Comparison of ENCODE assay signal across 16 cellular contexts in the genomic region with DNA sequence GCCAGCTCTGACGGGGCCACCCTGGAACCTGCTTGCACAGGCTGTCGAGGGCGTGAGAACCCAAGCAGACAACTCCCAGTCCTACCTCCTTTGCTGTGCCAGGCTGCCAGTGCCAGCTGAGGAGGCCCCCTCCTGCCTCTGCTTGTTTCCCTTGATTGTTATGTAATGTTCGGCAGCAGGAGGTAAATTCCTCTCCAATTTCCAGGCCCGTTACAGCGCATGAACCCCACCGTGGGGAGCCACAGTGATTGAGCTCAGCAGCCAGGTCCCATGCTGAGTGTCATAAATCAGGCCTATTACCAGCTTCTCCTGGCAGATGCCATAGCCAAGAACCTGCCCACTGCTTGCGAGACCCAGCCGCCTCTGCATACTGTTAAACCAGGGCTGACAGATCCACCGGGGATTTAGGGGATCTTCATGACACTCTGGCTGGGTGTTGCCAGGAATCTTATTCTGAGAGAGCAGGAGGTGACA.
DNase-seq lines count a peak whose midpoint lies in the region; ATAC-seq and TF ChIP-seq lines count a peak whose summit lies in the region.
"Had no signal": no experiment of that assay in that cellular context is flagged by ENCODE, and none has a peak within 500 bp of the region (broad histone marks: within the 10 kb centered on the region; RNA-seq: fewer than 3 reads in every experiment).

No MANE protein-coding gene starts in this region.

- peak overlapping the region; percentile 27 for H3K4me3 ChIP-seq in iPS-15b (ENCODE audit: low read depth, low read length)
- H3K4me3 ChIP-seq: colonic mucosa, left ventricle myocardium inferior had no signal

- POLR2A ChIA-PET in HEK293T (lab: Yijun Ruan, JAX) = no interaction called here

- H3K4me1 Mint-ChIP-seq in effector memory CD8-positive, alpha-beta T cell (ENCODE audit: low read depth in 2 of 2) = no peaks in the 10 kb centered on the region
- H3K4me1 Mint-ChIP-seq: CD4-positive, CD25-positive, alpha-beta regulatory T cell; T-cell had no signal

- peaks cover 22 to 23% of the 10 kb centered on the region in 2 donors for H3K27me3 Mint-ChIP-seq in effector memory CD8-positive, alpha-beta T cell

- peaks cover 4% of the 10 kb centered on the region for H3K9me3 ChIP-seq in iPS-15b (ENCODE audit: control insufficient read depth, insufficient read depth, low read length)
- H3K9me3 ChIP-seq: colonic mucosa, left ventricle myocardium inferior had no signal

- peak; percentile 11 for DNase-seq in A172 (ENCODE audit: low spot score)
- no peak for DNase-seq in HEK293T (ENCODE audit: extremely low spot score)
- peak; percentile 93 for DNase-seq in NCI-H345 treated with DMSO at 0.1 percent for 48 hours (lab: John Stamatoyannopoulos, UW; ENCODE audit: unreplicated experiment)
- no peak for DNase-seq in stimulated activated naive CD8-positive, alpha-beta T cell treated with anti-CD3 and anti-CD28 coated beads, Interleukin-15, Interleukin-2, amounts not matched to agents 100 U/mL and 50 U/mL, for 24 hours
- DNase-seq in effector memory CD8-positive, alpha-beta T cell = no peak
- DNase-seq in GM03348 (ENCODE audit: low spot score) = no peak
- DNase-seq in activated naive CD4-positive, alpha-beta T cell (lab: John Stamatoyannopoulos, UW) = no peak
- DNase-seq: activated CD4-positive, alpha-beta T cell treated with anti-CD3 and anti-CD28 coated beads, Interleukin-2, amount 50 U/mL, for 4 hours; activated naive CD4-positive, alpha-beta T cell treated with anti-CD3 and anti-CD28 coated beads, Interleukin-2, amount 50 U/mL, for 16 hours; CD4-positive, CD25-positive, alpha-beta regulatory T cell; colonic mucosa; Karpas-422; left ventricle myocardium inferior; stimulated activated CD4-positive, alpha-beta T cell treated with anti-CD3 and anti-CD28 coated beads, Interleukin-2, amount 100 ng/mL, for 48 hours; T-cell had no signal

- no peak for ATAC-seq in stimulated activated naive CD8-positive, alpha-beta T cell treated with anti-CD3 and anti-CD28 coated beads, Interleukin-15, Interleukin-2, amounts not matched to agents 100 U/mL and 50 U/mL, for 24 hours
- ATAC-seq in effector memory CD8-positive, alpha-beta T cell (replicated peaks) = no peak
- ATAC-seq: T-cell had no signal

- peaks cover 25% of the 10 kb centered on the region for H3K27me3 ChIP-seq in iPS-15b (ENCODE audit: control insufficient read depth, insufficient read depth, low read length)
- H3K27me3 ChIP-seq: colonic mucosa had no signal

- peaks cover 22% of the 10 kb centered on the region for H3K4me1 ChIP-seq in iPS-15b (ENCODE audit: control insufficient read depth, insufficient read depth, low read length)
- H3K4me1 ChIP-seq: colonic mucosa, left ventricle myocardium inferior had no signal

- H3K4me3 Mint-ChIP-seq in effector memory CD8-positive, alpha-beta T cell = no peak overlapping the region
- H3K4me3 Mint-ChIP-seq: CD4-positive, CD25-positive, alpha-beta regulatory T cell; T-cell had no signal

- H3K36me3 ChIP-seq in iPS-15b (ENCODE audit: control insufficient read depth, insufficient read depth, low read length) = no peaks in the 10 kb centered on the region
- H3K36me3 ChIP-seq: colonic mucosa, left ventricle myocardium inferior had no signal

- H3K36me3 Mint-ChIP-seq in effector memory CD8-positive, alpha-beta T cell (ENCODE audit: insufficient read depth) = peaks cover 3% of the 10 kb centered on the region
- H3K36me3 Mint-ChIP-seq: CD4-positive, CD25-positive, alpha-beta regulatory T cell; T-cell had no signal

- H3K9me3 Mint-ChIP-seq in effector memory CD8-positive, alpha-beta T cell = no peaks in the 10 kb centered on the region
- H3K9me3 Mint-ChIP-seq: T-cell had no signal

- no peak overlapping the region for H3K27ac Mint-ChIP-seq in effector memory CD8-positive, alpha-beta T cell
- H3K27ac Mint-ChIP-seq: CD4-positive, CD25-positive, alpha-beta regulatory T cell; T-cell had no signal

- no peak overlapping the region for H3K9ac ChIP-seq in iPS-15b (ENCODE audit: low read depth, low read length)

- CTCF ChIA-PET in HEK293T (lab: Yijun Ruan, JAX) = interaction anchor here (0.6 kb wide), 1 partner anchor 838 kb away, joined by 3 read pairs; no protein-coding TSS in a partner anchor

TF ChIP-seq in HEK293T, 16 proteins besides CTCF, POLR2A, EP300 and RAD21:
- TF ChIP-seq ELF4 (IDR thresholded peaks at IDR 0.05) (no peak), BHLHE40 (IDR thresholded peaks at IDR 0.05; ENCODE audit: borderline replicate concordance) (no peak), L3MBTL2 (conservative IDR thresholded peaks at IDR 0.05) (no peak), NFRKB (IDR thresholded peaks at IDR 0.05) (no peak), CTBP1 (IDR thresholded peaks at IDR 0.05; ENCODE audit: borderline replicate concordance) (no peak), LEF1 (IDR thresholded peaks at IDR 0.05; ENCODE audit: borderline replicate concordance) (no peak), TARDBP (IDR thresholded peaks at IDR 0.05) (no peak)
- TF ChIP-seq, protein P1, sequence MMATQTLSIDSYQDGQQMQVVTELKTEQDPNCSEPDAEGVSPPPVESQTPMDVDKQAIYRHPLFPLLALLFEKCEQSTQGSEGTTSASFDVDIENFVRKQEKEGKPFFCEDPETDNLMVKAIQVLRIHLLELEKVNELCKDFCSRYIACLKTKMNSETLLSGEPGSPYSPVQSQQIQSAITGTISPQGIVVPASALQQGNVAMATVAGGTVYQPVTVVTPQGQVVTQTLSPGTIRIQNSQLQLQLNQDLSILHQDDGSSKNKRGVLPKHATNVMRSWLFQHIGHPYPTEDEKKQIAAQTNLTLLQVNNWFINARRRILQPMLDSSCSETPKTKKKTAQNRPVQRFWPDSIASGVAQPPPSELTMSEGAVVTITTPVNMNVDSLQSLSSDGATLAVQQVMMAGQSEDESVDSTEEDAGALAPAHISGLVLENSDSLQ (IDR thresholded peaks at IDR 0.05) = peak; percentile 67

Comparison
In these comparisons a context has a peak if more than half of its experiments do, and no peak if none do; other contexts are left out.
1. DNase-seq: peak in A172 (single experiment) and NCI-H345 treated with DMSO at 0.1 percent for 48 hours (single experiment); none in HEK293T (single experiment), stimulated activated naive CD8-positive, alpha-beta T cell treated with anti-CD3 and anti-CD28 coated beads, Interleukin-15, Interleukin-2, amounts not matched to agents 100 U/mL and 50 U/mL, for 24 hours (single experiment), effector memory CD8-positive, alpha-beta T cell (0 of 3), GM03348 (single experiment) and activated naive CD4-positive, alpha-beta T cell (0 of 4).